In the genomic region with DNA sequence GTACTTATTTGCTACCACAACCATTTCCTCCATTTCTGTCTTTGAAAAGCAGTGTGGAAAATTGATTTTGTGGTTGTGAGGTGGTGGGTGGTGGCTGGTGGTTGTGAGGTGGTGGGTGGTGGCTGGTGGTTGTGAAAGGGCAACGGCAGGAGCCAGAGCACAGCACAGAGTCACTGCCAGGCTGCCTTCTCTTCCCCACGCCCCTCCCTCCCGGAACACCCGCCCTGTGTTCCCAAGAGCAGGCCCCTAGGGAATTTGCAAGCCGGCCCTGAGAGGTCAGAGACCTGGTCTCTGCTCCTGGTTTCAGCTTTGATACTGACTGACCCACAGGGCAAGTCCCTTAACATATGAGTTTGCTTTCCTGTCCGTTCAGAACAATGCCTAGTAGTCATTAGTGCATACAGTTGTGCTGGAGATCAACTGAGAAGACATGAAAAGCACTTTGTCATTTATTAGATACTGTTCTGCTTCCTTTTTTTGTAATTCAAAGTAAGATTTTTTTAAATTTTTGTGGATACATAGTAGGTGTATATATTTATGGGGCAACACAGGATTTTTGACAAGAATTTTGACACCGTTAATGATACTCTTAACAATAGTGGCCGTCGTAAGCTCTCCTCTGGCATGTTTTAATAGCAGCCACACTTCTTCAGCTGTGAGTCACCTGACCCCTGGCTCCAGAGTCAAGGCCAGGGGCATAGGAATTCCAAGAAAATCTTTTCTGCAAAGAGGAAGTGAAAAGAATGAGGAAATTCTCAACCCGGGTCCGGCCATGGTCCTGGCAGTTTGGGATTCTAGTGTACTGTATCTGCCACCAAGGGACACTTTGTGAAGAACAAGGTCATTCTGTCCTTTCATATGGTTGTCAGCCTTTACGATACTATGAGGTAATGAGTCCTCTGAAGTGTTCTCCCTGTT, we compare ENCODE assay signal across 10 cellular contexts. TPM values are rescaled to one million over a fixed set of nuclear protein-coding genes. Genes with fewer than 3 reads are reported as not detected.
DNase-seq lines count a peak whose midpoint lies in the region; ATAC-seq, FAIRE-seq and TF ChIP-seq lines count a peak whose summit lies in the region.
"Had no signal": no experiment of that assay in that cellular context is flagged by ENCODE, and none has a peak within 500 bp of the region (broad histone marks: within the 10 kb centered on the region; RNA-seq: fewer than 3 reads in every experiment).

No MANE protein-coding gene starts in this region.

- intact Hi-C loops in left cardiac atrium (cut with DNase I) = no loop called here

- peak overlapping the region; percentile 87 for H3K27ac Mint-ChIP-seq in T-helper 17 cell

- no peak overlapping the region for H3K4me3 ChIP-seq in skeletal muscle satellite cell (ENCODE audit: low read length)

- H3K4me1 Mint-ChIP-seq in T-helper 17 cell = peaks cover 22% of the 10 kb centered on the region

- FAIRE-seq in H54 (lab: Jason Lieb, UNC) (peak; percentile 11), GM12891 (lab: Jason Lieb, UNC) (no peak)

- H3K36me3 Mint-ChIP-seq in T-helper 17 cell (ENCODE audit: low read depth) = peaks cover 13% of the 10 kb centered on the region

- no peak overlapping the region for H3K9ac ChIP-seq in skeletal muscle satellite cell (ENCODE audit: low read depth, low read length)

- peak overlapping the region; percentile 12 for H3K4me2 ChIP-seq in skeletal muscle satellite cell (ENCODE audit: low read length)

- no peak overlapping the region for H3K4me3 Mint-ChIP-seq in T-helper 17 cell

- no peaks in the 10 kb centered on the region for H3K27me3 Mint-ChIP-seq in T-helper 17 cell

- TF ChIP-seq POLR2A in H54 (IDR thresholded peaks at IDR 0.05; ENCODE audit: low read depth, low read length) = no peak
- no peak for TF ChIP-seq POLR2A in GM12891 (IDR thresholded peaks at IDR 0.05; ENCODE audit: low read depth, low read length)

- no peak for DNase-seq in H54 (ENCODE audit: insufficient read length, low spot score)
- no peak for DNase-seq in T-helper 17 cell
- DNase-seq in left cardiac atrium = peak; percentile 51
- DNase-seq in NCI-H446 treated with DMSO at 0.1 percent for 48 hours (lab: John Stamatoyannopoulos, UW) = no peak
- DNase-seq in GM12891 (ENCODE audit: insufficient read length, low spot score) = no peak
- DNase-seq in NCI-H1105 (lab: John Stamatoyannopoulos, UW) = no peak
- DNase-seq: activated CD4-positive, CD25-positive, alpha-beta regulatory T cell treated with anti-CD3 and anti-CD28 coated beads, Interleukin-2, amount 50 U/mL, for 72 hours; NCI-H69 had no signal

- H3K9me3 ChIP-seq in T-helper 17 cell (ENCODE audit: control insufficient read depth, low read length, poor library complexity, severe bottlenecking) = no peaks in the 10 kb centered on the region
- no peaks in the 10 kb centered on the region for H3K9me3 ChIP-seq in skeletal muscle satellite cell (replicated peaks; ENCODE audit: low read length)

- peaks cover 12% of the 10 kb centered on the region for H3K4me1 ChIP-seq in skeletal muscle satellite cell (ENCODE audit: control insufficient read depth, insufficient read depth, low read length)

- H3K27me3 ChIP-seq in skeletal muscle satellite cell (ENCODE audit: control insufficient read depth, insufficient read depth, low read length) = no peaks in the 10 kb centered on the region

- ATAC-seq in T-helper 17 cell (no peak), left cardiac atrium (peak; percentile 65 to 88), GM18870 (IDR thresholded peaks at IDR 0.05; ENCODE audit: unreplicated experiment) (no peak)

- H3K36me3 ChIP-seq in skeletal muscle satellite cell (ENCODE audit: insufficient read depth, low read length) = no peaks in the 10 kb centered on the region

TF ChIP-seq in GM12891, 5 proteins besides CTCF, POLR2A, EP300 and RAD21:
- TF ChIP-seq POLR2AphosphoS5 (IDR thresholded peaks at IDR 0.05; ENCODE audit: low read depth, low read length) (no peak), SPI1 (IDR thresholded peaks at IDR 0.05; ENCODE audit: low read depth, low read length) (no peak; the same call in 1 of the 2 replicates), TAF1 (IDR thresholded peaks at IDR 0.05; ENCODE audit: low read depth, low read length) (no peak), POU2F2 (IDR thresholded peaks at IDR 0.05; ENCODE audit: low read depth, low read length) (no peak), PAX5 (IDR thresholded peaks at IDR 0.05; ENCODE audit: insufficient read depth, low read length, severe bottlenecking) (no peak)

RNA-seq across cellular contexts. Expression of a gene that starts 53.2 kb away (rescaled TPM):
- 10 to 100 TPM; 61.7 to 79.5 TPM for total RNA-seq in T-helper 17 cell
- 10 to 100 TPM; 47.0 to 53.3 TPM for total RNA-seq in left cardiac atrium
- 3.3 and 31.9 TPM in 2 replicates for total RNA-seq in skeletal muscle satellite cell (2012; rRNA removed)
- 0.30 TPM for polyA plus RNA-seq in GM12891 (2012; ENCODE audit: low read depth, missing spikeins)

Comparison
In these comparisons a context has a peak if more than half of its experiments do, and no peak if none do; other contexts are left out.
1. ATAC-seq: peak in left cardiac atrium (2 of 2); none in T-helper 17 cell (single experiment) and GM18870 (single experiment).